Comparison of ENCODE assay signal across 21 cellular contexts in genomic region chr11:61749607-61750217, GRCh38. TPM values are rescaled to one million over a fixed set of nuclear protein-coding genes. Genes with fewer than 3 reads are reported as not detected.
DNase-seq lines count a peak whose midpoint lies in the region; ATAC-seq, FAIRE-seq and TF ChIP-seq lines count a peak whose summit lies in the region.
"Had no signal": no experiment of that assay in that cellular context is flagged by ENCODE, and none has a peak within 500 bp of the region (broad histone marks: within the 10 kb centered on the region; RNA-seq: fewer than 3 reads in every experiment).

No MANE protein-coding gene starts in this region.

- H3K36me3 ChIP-seq in HepG2 (replicated peaks in 1 of 2; ENCODE audit: control insufficient read depth in 1 of 2, insufficient read depth in 2 of 2, low read length in 2 of 2) (no peaks in the 10 kb centered on the region), right lobe of liver (no peaks in the 10 kb centered on the region), neural progenitor cell (no peaks in the 10 kb centered on the region)
- H3K36me3 ChIP-seq: sigmoid colon had no signal

- H3K4me1 ChIP-seq in HepG2 (ENCODE audit: insufficient read depth, low read length) (peaks cover 70% of the 10 kb centered on the region), right lobe of liver (peaks cover 0 to 10% (median 0%) of the 10 kb centered on the region in 4 donors), neural progenitor cell (peaks cover 25% of the 10 kb centered on the region)

- TF ChIP-seq RAD21 in HepG2 (CRISPR knock-in tag; IDR thresholded peaks at IDR 0.05), result no peak

- H3K79me2 ChIP-seq in HepG2 (ENCODE audit: insufficient read depth, low read length), result peaks cover 22% of the 10 kb centered on the region
- no peaks in the 10 kb centered on the region for H3K79me2 ChIP-seq in neural progenitor cell (ENCODE audit: low read depth)

- peaks cover 28% of the 10 kb centered on the region for H3K27me3 Mint-ChIP-seq in neural progenitor cell (ENCODE audit: insufficient read depth, low read depth)

- H3K4me3 ChIP-seq in HepG2 (replicated peaks in 1 of 3; ENCODE audit: insufficient read depth in 1 of 3, low read depth in 2 of 3, low read length in 3 of 3) (peak overlapping the region; percentile 33 to 68 (median 44)), right lobe of liver (no peak overlapping the region), fibroblast of pulmonary artery (replicated peaks; ENCODE audit: low read depth, low read length) (no peak overlapping the region), neural progenitor cell (peak overlapping the region; percentile 2)
- H3K4me3 ChIP-seq: sigmoid colon, stomach had no signal

- H2AFZ ChIP-seq in HepG2 (ENCODE audit: low read length), result peak overlapping the region; percentile 23
- H2AFZ ChIP-seq in neural progenitor cell (replicated peaks), result no peak overlapping the region

- CTCF ChIA-PET in HepG2 (lab: Yijun Ruan, JAX; ENCODE audit: low intra/inter-chr PET ratio, low total read pairs), result interaction anchor here (1.8 to 5.4 kb wide), 5 partner anchors 20 to 38 kb away, joined by 5 to 51 read pairs (median 24); no protein-coding TSS in a partner anchor

- in situ Hi-C loops in HepG2 (cut with HindIII; ENCODE audit: extremely low pct_ligation_motif_present, low pct_unique_long_range_greater_than_20kb), result loop anchor here (5.0 kb wide), 1 partner anchor 33 kb away; no protein-coding TSS in a partner anchor

- TF ChIP-seq CTCF in HepG2 (CRISPR knock-in tag; IDR thresholded peaks at IDR 0.05), result no peak; the same call in 1 of the 2 replicates
- no peak for TF ChIP-seq CTCF in right lobe of liver (IDR thresholded peaks at IDR 0.05)
- TF ChIP-seq CTCF in fibroblast of pulmonary artery (IDR thresholded peaks at IDR 0.05; ENCODE audit: low read length, missing control alignments), result no peak
- no peak for TF ChIP-seq CTCF in neural progenitor cell (IDR thresholded peaks at IDR 0.05)

- H3K4me3 Mint-ChIP-seq in neural progenitor cell, result peak overlapping the region; percentile 77
- H3K4me3 Mint-ChIP-seq: activated naive CD8-positive, alpha-beta T cell treated with anti-CD3 and anti-CD28 coated beads, Interleukin-2, amount 10 ng/mL, durations not matched to agents 7 days and 5 days; CD8-positive, alpha-beta T cell; dendritic cell treated with granulocyte-macrophage colony-stimulating factor and Interleukin-4, amounts not matched to agents 40 ng/mL and 50 ng/mL, for 4 days; HFFc6 had no signal

- DNase-seq in HepG2 (ENCODE audit: low spot score) (peak; percentile 72), right lobe of liver (no peak), fibroblast of pulmonary artery (ENCODE audit: low read depth) (peak; percentile 42), neural progenitor cell (ENCODE audit: low spot score) (peak; percentile 50), GM12892 (ENCODE audit: insufficient read length) (no peak), HuH-7.5 (ENCODE audit: low spot score) (no peak)
- no peak for DNase-seq in activated T-cell treated with anti-CD3 and anti-CD28 coated beads, Interleukin-2, amount 50 U/mL, for 1 hour
- DNase-seq: activated naive CD8-positive, alpha-beta T cell treated with anti-CD3 and anti-CD28 coated beads, Interleukin-2, amount 10 ng/mL, durations not matched to agents 7 days and 5 days; CD8-positive, alpha-beta T cell; GDM1; HFFc6; MM.1S; sigmoid colon; stomach had no signal

- peak in 1 of 2 experiments; percentile 28; a peak in 1 of 4 replicates for TF ChIP-seq EP300 in HepG2 (IDR thresholded peaks at IDR 0.05; ENCODE audit: low read depth in 2 of 2, low read length in 2 of 2)
- TF ChIP-seq EP300 in HepG2 (CRISPR knock-in tag; IDR thresholded peaks at IDR 0.05; ENCODE audit: borderline replicate concordance), result no peak

- H3K4me2 ChIP-seq in HepG2 (ENCODE audit: low read depth, low read length) (peak overlapping the region; percentile 94), neural progenitor cell (peak overlapping the region; percentile 65)

- no peaks in the 10 kb centered on the region for H3K36me3 Mint-ChIP-seq in neural progenitor cell
- H3K36me3 Mint-ChIP-seq: activated naive CD8-positive, alpha-beta T cell treated with anti-CD3 and anti-CD28 coated beads, Interleukin-2, amount 10 ng/mL, durations not matched to agents 7 days and 5 days; CD8-positive, alpha-beta T cell had no signal

- ATAC-seq in HepG2 (peak; percentile 4), right lobe of liver (no peak), GM21515 (IDR thresholded peaks at IDR 0.05; ENCODE audit: unreplicated experiment) (no peak)
- ATAC-seq: CD8-positive, alpha-beta T cell; SK-N-SH treated with all-trans-retinoic acid at 6 μM for 48 hours had no signal

- no TSS peak for BruUV-seq in HepG2 (replicated peaks; lab: Mats Ljungman, UMichigan)

- H3K27ac ChIP-seq in HepG2 (ENCODE audit: extremely low read length, insufficient read depth, low read length) (no peak overlapping the region), right lobe of liver (no peak overlapping the region), neural progenitor cell (no peak overlapping the region)
- H3K27ac ChIP-seq: 22Rv1, sigmoid colon, stomach, VCaP had no signal

- H3K9ac ChIP-seq in HepG2 (ENCODE audit: insufficient read depth, low read depth, low read length) (peak overlapping the region; percentile 44), neural progenitor cell (no peak overlapping the region)

- FAIRE-seq in HepG2 (lab: Jason Lieb, UNC) (no peak), GM12892 (lab: Jason Lieb, UNC) (no peak)
- FAIRE-seq: GM18507, islet of Langerhans had no signal

- H3K4me1 Mint-ChIP-seq in neural progenitor cell, result peaks cover 51% of the 10 kb centered on the region

- no peaks in the 10 kb centered on the region for H3K9me3 Mint-ChIP-seq in neural progenitor cell
- H3K9me3 Mint-ChIP-seq: activated naive CD8-positive, alpha-beta T cell treated with anti-CD3 and anti-CD28 coated beads, Interleukin-2, amount 10 ng/mL, durations not matched to agents 7 days and 5 days; CD8-positive, alpha-beta T cell; dendritic cell treated with granulocyte-macrophage colony-stimulating factor and Interleukin-4, amounts not matched to agents 40 ng/mL and 50 ng/mL, for 4 days; HFFc6 had no signal

- no peaks in the 10 kb centered on the region for H4K20me1 ChIP-seq in HepG2 (ENCODE audit: insufficient read depth, low read length)
- no peaks in the 10 kb centered on the region for H4K20me1 ChIP-seq in neural progenitor cell (ENCODE audit: low read depth)

- no peaks in the 10 kb centered on the region for H3K9me3 ChIP-seq in HepG2 (ENCODE audit: low read length)
- H3K9me3 ChIP-seq in right lobe of liver, result no peaks in the 10 kb centered on the region
- H3K9me3 ChIP-seq in neural progenitor cell (ENCODE audit: low read depth), result no peaks in the 10 kb centered on the region
- H3K9me3 ChIP-seq: sigmoid colon, stomach had no signal

- H3K27me3 ChIP-seq in HepG2 (ENCODE audit: control insufficient read depth in 1 of 2, insufficient read depth in 2 of 2, low read length in 2 of 2), result no peaks in the 10 kb centered on the region
- H3K27me3 ChIP-seq in right lobe of liver, result no peaks in the 10 kb centered on the region
- H3K27me3 ChIP-seq in neural progenitor cell, result peaks cover 33% of the 10 kb centered on the region

- H3F3A ChIP-seq in neural progenitor cell (ENCODE audit: low read depth), result peaks cover 13% of the 10 kb centered on the region

- POLR2A ChIA-PET in HepG2 (lab: Yijun Ruan, JAX), result interaction anchor here (0.6 to 6.2 kb wide), 10 partner anchors 16 to 84 kb away, joined by 3 to 43 read pairs (median 8); partner anchors contain the start of genes FEN1 and TMEM258

- 1% methylated on average over 15 of the region's 21 CpGs for WGBS in HepG2 (ENCODE audit: low lambda C conversion rate)
- WGBS in right lobe of liver (ENCODE audit: insufficient coverage, low coverage, low lambda C conversion rate, missing lambda C conversion rate), result 55% methylated on average over 9 of the region's 21 CpGs

- TF ChIP-seq POLR2A in HepG2 (IDR thresholded peaks at IDR 0.05; ENCODE audit: insufficient read depth in 1 of 2, low read depth in 2 of 2, low read length in 2 of 2), result 0 out of 4 replicates have a peak, but pooled peaks of 1 of the 2 experiments have one; percentile 27
- no peak for TF ChIP-seq POLR2A in right lobe of liver (IDR thresholded peaks at IDR 0.05)
- TF ChIP-seq POLR2A in GM12892 (IDR thresholded peaks at IDR 0.05; ENCODE audit: low read depth, low read length), result no peak

- intact Hi-C loops in HepG2 (cut with micrococcal nuclease; ENCODE audit: unreplicated experiment) (loop anchor here (2.0 kb wide), 1 partner anchor 19 kb away; no protein-coding TSS in a partner anchor), right lobe of liver (cut with DNase I) (loop anchor here (5.0 kb wide), 1 partner anchor 33 kb away; no protein-coding TSS in a partner anchor)

- H3K27ac Mint-ChIP-seq in neural progenitor cell, result peak overlapping the region; percentile 95
- H3K27ac Mint-ChIP-seq: activated naive CD8-positive, alpha-beta T cell treated with anti-CD3 and anti-CD28 coated beads, Interleukin-2, amount 10 ng/mL, durations not matched to agents 7 days and 5 days; CD8-positive, alpha-beta T cell; dendritic cell treated with granulocyte-macrophage colony-stimulating factor and Interleukin-4, amounts not matched to agents 40 ng/mL and 50 ng/mL, for 4 days; HFFc6 had no signal

RNA-seq across cellular contexts. Expression of gene MYRF, which starts 2.7 kb away (rescaled TPM):
- total RNA-seq in HepG2 (2016; rRNA removed; fragmentation: Illumina TruSeq; extraction: Trizol) (7.9 and 10.2 TPM in 2 replicates), right lobe of liver (10 to 100 TPM in 5 of 6 experiments, 1 to 10 TPM in 1; 7.6 to 16.4 (median 11.6) TPM), neural progenitor cell (ENCODE audit: low replicate concordance) (1.9 and 5.8 TPM in 2 replicates)
- total RNA-seq in HepG2 (2016; cell fraction: cytosol; rRNA removed; fragmentation: Illumina TruSeq; extraction: Trizol; ENCODE audit: low read depth), result 6.6 and 7.4 TPM in 2 replicates
- 6.8 and 10.3 TPM in 2 replicates for total RNA-seq in HepG2 (2016; cell fraction: insoluble cytoplasmic fraction; rRNA removed; fragmentation: Illumina TruSeq; extraction: Trizol)
- total RNA-seq in HepG2 (2016; cell fraction: membrane; rRNA removed; fragmentation: Illumina TruSeq; extraction: Trizol), result 8.2 and 8.5 TPM in 2 replicates
- total RNA-seq in HepG2 (2016; cell fraction: nucleus; rRNA removed; fragmentation: Illumina TruSeq; extraction: Trizol), result 16.7 and 20.6 TPM in 2 replicates
- 25.9 and 33.2 TPM in 2 replicates for polyA plus RNA-seq in HepG2 (2011; rRNA removed)
- polyA plus RNA-seq in HepG2 (2011; cell fraction: cytosol; rRNA removed), result 17.4 and 19.1 TPM in 2 replicates
- 140 and 154 TPM in 2 replicates for polyA plus RNA-seq in HepG2 (2011; cell fraction: nucleus; rRNA removed)
- 27.5 and 41.4 TPM in 2 replicates for polyA plus RNA-seq in HepG2 (2012)
- 1.8 and 2.1 TPM in 2 replicates for polyA plus RNA-seq in HepG2 (2016; cell fraction: cytosol; fragmentation: Illumina TruSeq; extraction: Trizol; ENCODE audit: low read depth)
- polyA plus RNA-seq in HepG2 (2016; cell fraction: insoluble cytoplasmic fraction; fragmentation: Illumina TruSeq; extraction: Trizol; ENCODE audit: low read depth), result 12.8 and 17.2 TPM in 2 replicates
- 5.7 and 6.2 TPM in 2 replicates for polyA plus RNA-seq in HepG2 (2016; cell fraction: membrane; fragmentation: Illumina TruSeq; extraction: Trizol; ENCODE audit: low read depth)
- 69.8 and 76.1 TPM in 2 replicates for polyA plus RNA-seq in HepG2 (2016; cell fraction: nucleus; fragmentation: Illumina TruSeq; extraction: Trizol; ENCODE audit: insufficient read depth, low read depth)
- polyA minus RNA-seq in HepG2 (2011; rRNA and poly(A)+ RNA removed; ENCODE audit: low replicate concordance), result 2.9 and 52.2 TPM in 2 replicates
- 27.3 and 36.7 TPM in 2 replicates for polyA minus RNA-seq in HepG2 (2011; cell fraction: cytosol; rRNA and poly(A)+ RNA removed)
- polyA minus RNA-seq in HepG2 (2011; cell fraction: nucleus; rRNA and poly(A)+ RNA removed), result 39.0 and 39.4 TPM in 2 replicates
- 2.2 TPM for polyA plus RNA-seq in GM12892 (2012; ENCODE audit: missing spikeins)

RNA-seq across cellular contexts. Expression of gene TMEM258, which starts 42.7 kb away (rescaled TPM):
- total RNA-seq in HepG2 (2016; rRNA removed; fragmentation: Illumina TruSeq; extraction: Trizol), result 164 and 175 TPM in 2 replicates
- 124 and 186 TPM in 2 replicates for total RNA-seq in HepG2 (2016; cell fraction: cytosol; rRNA removed; fragmentation: Illumina TruSeq; extraction: Trizol; ENCODE audit: low read depth)
- 157 and 180 TPM in 2 replicates for total RNA-seq in HepG2 (2016; cell fraction: insoluble cytoplasmic fraction; rRNA removed; fragmentation: Illumina TruSeq; extraction: Trizol)
- total RNA-seq in HepG2 (2016; cell fraction: membrane; rRNA removed; fragmentation: Illumina TruSeq; extraction: Trizol), result 166 and 206 TPM in 2 replicates
- 83.5 and 96.3 TPM in 2 replicates for total RNA-seq in HepG2 (2016; cell fraction: nucleus; rRNA removed; fragmentation: Illumina TruSeq; extraction: Trizol)
- polyA plus RNA-seq in HepG2 (2011; rRNA removed), result 363 and 424 TPM in 2 replicates
- 333 and 381 TPM in 2 replicates for polyA plus RNA-seq in HepG2 (2011; cell fraction: cytosol; rRNA removed)
- polyA plus RNA-seq in HepG2 (2011; cell fraction: nucleus; rRNA removed), result 70.6 and 77.2 TPM in 2 replicates
- polyA plus RNA-seq in HepG2 (2012), result 225 and 301 TPM in 2 replicates
- polyA plus RNA-seq in HepG2 (2016; cell fraction: cytosol; fragmentation: Illumina TruSeq; extraction: Trizol; ENCODE audit: low read depth), result 181 and 226 TPM in 2 replicates
- 187 and 188 TPM in 2 replicates for polyA plus RNA-seq in HepG2 (2016; cell fraction: insoluble cytoplasmic fraction; fragmentation: Illumina TruSeq; extraction: Trizol; ENCODE audit: low read depth)
- 185 and 215 TPM in 2 replicates for polyA plus RNA-seq in HepG2 (2016; cell fraction: membrane; fragmentation: Illumina TruSeq; extraction: Trizol; ENCODE audit: low read depth)
- polyA plus RNA-seq in HepG2 (2016; cell fraction: nucleus; fragmentation: Illumina TruSeq; extraction: Trizol; ENCODE audit: insufficient read depth, low read depth), result 173 and 175 TPM in 2 replicates
- 153 and 413 TPM in 2 replicates for polyA minus RNA-seq in HepG2 (2011; rRNA and poly(A)+ RNA removed; ENCODE audit: low replicate concordance)
- 79.2 and 82.2 TPM in 2 replicates for polyA minus RNA-seq in HepG2 (2011; cell fraction: cytosol; rRNA and poly(A)+ RNA removed)
- 54.3 and 55.7 TPM in 2 replicates for polyA minus RNA-seq in HepG2 (2011; cell fraction: nucleus; rRNA and poly(A)+ RNA removed)
- 10 to 100 TPM; 31.6 to 74.5 (median 55.3) TPM for total RNA-seq in right lobe of liver
- total RNA-seq in neural progenitor cell (ENCODE audit: low replicate concordance), result 71.4 and 98.9 TPM in 2 replicates
- 285 TPM for polyA plus RNA-seq in GM12892 (2012; ENCODE audit: missing spikeins)

RNA-seq across cellular contexts. Expression of gene FEN1, which starts 43.0 kb away (rescaled TPM):
- 102 and 116 TPM in 2 replicates for total RNA-seq in HepG2 (2016; rRNA removed; fragmentation: Illumina TruSeq; extraction: Trizol)
- total RNA-seq in HepG2 (2016; cell fraction: cytosol; rRNA removed; fragmentation: Illumina TruSeq; extraction: Trizol; ENCODE audit: low read depth), result 9.9 and 12.9 TPM in 2 replicates
- 103 and 117 TPM in 2 replicates for total RNA-seq in HepG2 (2016; cell fraction: insoluble cytoplasmic fraction; rRNA removed; fragmentation: Illumina TruSeq; extraction: Trizol)
- 25.3 and 31.0 TPM in 2 replicates for total RNA-seq in HepG2 (2016; cell fraction: membrane; rRNA removed; fragmentation: Illumina TruSeq; extraction: Trizol)
- total RNA-seq in HepG2 (2016; cell fraction: nucleus; rRNA removed; fragmentation: Illumina TruSeq; extraction: Trizol), result 47.5 and 54.1 TPM in 2 replicates
- polyA plus RNA-seq in HepG2 (2011; rRNA removed), result 10.9 and 12.4 TPM in 2 replicates
- polyA plus RNA-seq in HepG2 (2011; cell fraction: cytosol; rRNA removed), result 11.9 and 14.6 TPM in 2 replicates
- polyA plus RNA-seq in HepG2 (2011; cell fraction: nucleus; rRNA removed), result 4.0 and 5.3 TPM in 2 replicates
- 11.2 and 20.0 TPM in 2 replicates for polyA plus RNA-seq in HepG2 (2012)
- polyA plus RNA-seq in HepG2 (2016; cell fraction: cytosol; fragmentation: Illumina TruSeq; extraction: Trizol; ENCODE audit: low read depth), result 5.2 and 7.1 TPM in 2 replicates
- polyA plus RNA-seq in HepG2 (2016; cell fraction: insoluble cytoplasmic fraction; fragmentation: Illumina TruSeq; extraction: Trizol; ENCODE audit: low read depth), result 94.2 and 98.7 TPM in 2 replicates
- polyA plus RNA-seq in HepG2 (2016; cell fraction: membrane; fragmentation: Illumina TruSeq; extraction: Trizol; ENCODE audit: low read depth), result 12.2 and 15.7 TPM in 2 replicates
- 60.2 and 63.1 TPM in 2 replicates for polyA plus RNA-seq in HepG2 (2016; cell fraction: nucleus; fragmentation: Illumina TruSeq; extraction: Trizol; ENCODE audit: insufficient read depth, low read depth)
- polyA minus RNA-seq in HepG2 (2011; rRNA and poly(A)+ RNA removed; ENCODE audit: low replicate concordance), result 25.3 and 218 TPM in 2 replicates
- polyA minus RNA-seq in HepG2 (2011; cell fraction: cytosol; rRNA and poly(A)+ RNA removed), result 7.6 and 10.2 TPM in 2 replicates
- 10.8 and 11.8 TPM in 2 replicates for polyA minus RNA-seq in HepG2 (2011; cell fraction: nucleus; rRNA and poly(A)+ RNA removed)
- total RNA-seq in right lobe of liver, result 10 to 100 TPM in 2 of 6 experiments, 1 to 10 TPM in 4; 4.0 to 13.3 (median 5.4) TPM
- total RNA-seq in neural progenitor cell (ENCODE audit: low replicate concordance), result 51.8 and 68.9 TPM in 2 replicates
- polyA plus RNA-seq in GM12892 (2012; ENCODE audit: missing spikeins), result 76.2 TPM

Comparison
In these comparisons a context has a peak if more than half of its experiments do, and no peak if none do; other contexts are left out.
1. DNase-seq: peak in HepG2 (single experiment), fibroblast of pulmonary artery (single experiment) and neural progenitor cell (single experiment); none in right lobe of liver (0 of 3), GM12892 (single experiment), activated T-cell treated with anti-CD3 and anti-CD28 coated beads, Interleukin-2, amount 50 U/mL, for 1 hour (single experiment) and HuH-7.5 (single experiment).
2. H3K4me3 ChIP-seq: peak in HepG2 (3 of 3) and neural progenitor cell (single experiment); none in right lobe of liver (0 of 3) and fibroblast of pulmonary artery (single experiment).